14 cellular contexts compared by ENCODE assay signal in the genomic region with DNA sequence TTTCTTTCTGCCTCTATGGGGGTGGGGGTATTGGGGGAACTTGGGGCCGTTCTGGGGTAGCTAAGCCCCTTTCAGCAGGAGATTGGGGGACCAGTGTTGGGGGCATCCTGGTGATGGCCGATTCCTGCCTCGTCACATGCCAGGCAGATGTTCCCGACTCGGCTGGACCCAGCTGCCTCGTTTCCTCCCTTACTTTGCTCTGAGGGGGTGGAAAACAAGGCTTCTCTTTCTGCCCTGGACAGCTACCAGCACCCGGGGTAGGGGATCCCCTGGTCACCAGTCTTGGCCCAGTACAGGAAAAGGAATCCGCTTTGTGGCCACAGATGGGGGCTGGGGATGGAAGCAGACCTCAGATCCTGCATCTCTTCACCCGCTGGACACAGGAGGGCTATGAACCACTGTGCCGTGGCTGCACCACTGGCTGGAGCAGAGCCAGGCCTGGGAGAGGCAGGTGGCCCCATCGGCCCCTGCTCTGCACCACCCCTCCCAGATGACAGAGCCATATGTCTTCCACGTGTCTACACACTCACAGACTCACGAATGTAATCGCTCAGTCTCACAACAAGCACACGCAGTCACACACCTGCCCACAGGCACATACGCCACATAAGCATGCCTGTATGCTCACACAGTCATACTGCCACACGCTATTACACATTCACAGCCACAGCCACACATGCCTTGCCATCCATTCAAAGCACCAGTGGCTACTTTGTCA. TPM values are rescaled to one million over a fixed set of nuclear protein-coding genes. Genes with fewer than 3 reads are reported as not detected.
DNase-seq lines count a peak whose midpoint lies in the region; ATAC-seq, FAIRE-seq and TF ChIP-seq lines count a peak whose summit lies in the region.
"Had no signal": no experiment of that assay in that cellular context is flagged by ENCODE, and none has a peak within 500 bp of the region (broad histone marks: within the 10 kb centered on the region; RNA-seq: fewer than 3 reads in every experiment).

No MANE protein-coding gene starts in this region.

- H3K9me3 ChIP-seq in skeletal muscle tissue (ENCODE audit: control insufficient read depth in 3 of 3, low read length in 3 of 3) = no peaks in the 10 kb centered on the region
- no peaks in the 10 kb centered on the region for H3K9me3 ChIP-seq in effector memory CD4-positive, alpha-beta T cell (ENCODE audit: control insufficient read depth, low read length)

- H3K27me3 ChIP-seq in foreskin keratinocyte (no peaks in the 10 kb centered on the region), skeletal muscle tissue (ENCODE audit: control insufficient read depth in 3 of 3, insufficient read depth in 3 of 3, low read length in 3 of 3) (peaks cover 0 to 6% (median 0%) of the 10 kb centered on the region in 3 donors)
- H3K27me3 ChIP-seq in effector memory CD4-positive, alpha-beta T cell (replicated peaks; ENCODE audit: control insufficient read depth, insufficient read depth, low read length, poor library complexity, severe bottlenecking) = no peaks in the 10 kb centered on the region

- H3K27ac ChIP-seq in foreskin keratinocyte (peak overlapping the region; percentile 26), skeletal muscle tissue (ENCODE audit: low read depth, low read length) (peak overlapping the region; percentile 36)
- no peak overlapping the region for H3K27ac ChIP-seq in effector memory CD4-positive, alpha-beta T cell (ENCODE audit: insufficient read depth, low read length, poor library complexity, severe bottlenecking)

- FAIRE-seq in GM12891 (lab: Jason Lieb, UNC) = peak; percentile 71
- FAIRE-seq: HepG2 had no signal

- no peak for TF ChIP-seq POLR2A in GM12891 (IDR thresholded peaks at IDR 0.05; ENCODE audit: low read depth, low read length)

- H3K9ac ChIP-seq in skeletal muscle tissue (ENCODE audit: low read depth in 1 of 3, low read length in 3 of 3) = peak overlapping the region in 1 of 3 donors; percentile 40

- TF ChIP-seq CTCF in foreskin keratinocyte (conservative IDR thresholded peaks at IDR 0.05) = no peak

- H3K36me3 ChIP-seq in skeletal muscle tissue (ENCODE audit: control insufficient read depth in 3 of 3, insufficient read depth in 3 of 3, low read length in 3 of 3) = peaks cover 16 to 21% (median 18%) of the 10 kb centered on the region in 3 donors
- no peaks in the 10 kb centered on the region for H3K36me3 ChIP-seq in effector memory CD4-positive, alpha-beta T cell (ENCODE audit: control insufficient read depth, insufficient read depth, low read length)

- ATAC-seq in foreskin keratinocyte (peak; percentile 26), GM19395 (IDR thresholded peaks at IDR 0.05; ENCODE audit: unreplicated experiment) (no peak), HG02840 (IDR thresholded peaks at IDR 0.05; ENCODE audit: low FRiP score, unreplicated experiment) (no peak)
- ATAC-seq: stimulated activated memory B cell treated with anti-CD40 and anti-IgM and Interleukin-4, amounts not matched to agents 10 μg/mL and 1 μg/mL and 100 μg/mL, for 72 hours had no signal

- peak overlapping the region in 1 of 3 donors; percentile 13 for H3K4me3 ChIP-seq in skeletal muscle tissue (ENCODE audit: low read length in 3 of 3)
- no peak overlapping the region for H3K4me3 ChIP-seq in effector memory CD4-positive, alpha-beta T cell (ENCODE audit: insufficient read depth, low read depth, low read length, poor library complexity, severe bottlenecking)

- H3K4me1 ChIP-seq in foreskin keratinocyte = peaks cover 32% of the 10 kb centered on the region
- H3K4me1 ChIP-seq in skeletal muscle tissue (ENCODE audit: control insufficient read depth in 3 of 3, insufficient read depth in 3 of 3, low read length in 3 of 3) = peaks cover 28 to 32% (median 28%) of the 10 kb centered on the region in 3 donors
- H3K4me1 ChIP-seq in effector memory CD4-positive, alpha-beta T cell (ENCODE audit: control insufficient read depth, insufficient read depth, low read length, poor library complexity, severe bottlenecking) = no peaks in the 10 kb centered on the region

- DNase-seq in GM12891 (ENCODE audit: insufficient read length, low spot score) (no peak), SHP77 (lab: John Stamatoyannopoulos, UW) (peak; percentile 51 to 85), foreskin keratinocyte (peak in 1 of 2 donors; percentile 63), AG08395 (ENCODE audit: low spot score) (no peak)
- no peak for DNase-seq in effector memory CD4-positive, alpha-beta T cell
- DNase-seq: activated T-cell treated with anti-CD3 and anti-CD28 coated beads, Interleukin-2, amount 50 U/mL, for 72 hours; Calu3; NCI-H187 treated with DMSO at 0.1 percent for 48 hours; SIG-M5 had no signal

TF ChIP-seq in GM12891, 5 proteins besides CTCF, POLR2A, EP300 and RAD21:
- no peak for TF ChIP-seq TAF1 (IDR thresholded peaks at IDR 0.05; ENCODE audit: low read depth, low read length)
- TF ChIP-seq POLR2AphosphoS5 (IDR thresholded peaks at IDR 0.05; ENCODE audit: low read depth, low read length) = no peak
- TF ChIP-seq SPI1 (IDR thresholded peaks at IDR 0.05; ENCODE audit: low read depth, low read length) = no peak
- no peak for TF ChIP-seq PAX5 (IDR thresholded peaks at IDR 0.05; ENCODE audit: insufficient read depth, low read length, severe bottlenecking)
- no peak for TF ChIP-seq POU2F2 (IDR thresholded peaks at IDR 0.05; ENCODE audit: low read depth, low read length)

RNA-seq across cellular contexts. Expression of a gene that starts 12.4 kb away (rescaled TPM):
- 0.32 TPM for polyA plus RNA-seq in GM12891 (2012; ENCODE audit: low read depth, missing spikeins)
- 26.7 and 28.9 TPM in 2 replicates for total RNA-seq in foreskin keratinocyte
- polyA plus RNA-seq in foreskin keratinocyte = 26.2 and 28.3 TPM in 2 replicates
- total RNA-seq in skeletal muscle tissue = 8.4 TPM

RNA-seq across cellular contexts. Expression of a gene that starts 20.1 kb away (rescaled TPM):
- polyA plus RNA-seq in GM12891 (2012; ENCODE audit: low read depth, missing spikeins) = 62.4 TPM
- total RNA-seq in foreskin keratinocyte (91.3 and 101 TPM in 2 replicates), skeletal muscle tissue (54.3 TPM)
- polyA plus RNA-seq in foreskin keratinocyte = 105 and 115 TPM in 2 replicates

RNA-seq across cellular contexts. Expression of a gene that starts 34.6 kb away (rescaled TPM):
- 19.9 TPM for polyA plus RNA-seq in GM12891 (2012; ENCODE audit: low read depth, missing spikeins)
- 21.5 and 22.0 TPM in 2 replicates for total RNA-seq in foreskin keratinocyte
- 21.6 and 21.7 TPM in 2 replicates for polyA plus RNA-seq in foreskin keratinocyte
- 18.3 TPM for total RNA-seq in skeletal muscle tissue

RNA-seq across cellular contexts. Expression of a gene that starts 52.6 kb away (rescaled TPM):
- 0.67 TPM for polyA plus RNA-seq in GM12891 (2012; ENCODE audit: low read depth, missing spikeins)
- total RNA-seq in foreskin keratinocyte (6.0 and 13.3 TPM in 2 replicates), skeletal muscle tissue (71.5 TPM)
- 2.7 and 5.1 TPM in 2 replicates for polyA plus RNA-seq in foreskin keratinocyte
- total RNA-seq: activated T-cell treated with anti-CD3 and anti-CD28 coated beads, Interleukin-2, amount 50 U/mL, for 72 hours; Calu3 had no signal

Comparison
In these comparisons a context has a peak if more than half of its experiments do, and no peak if none do; other contexts are left out.
1. DNase-seq: peak in SHP77 (2 of 2); none in GM12891 (single experiment), effector memory CD4-positive, alpha-beta T cell (0 of 3) and AG08395 (single experiment).